Comparison of ENCODE assay signal across 24 cellular contexts in the genomic region with DNA sequence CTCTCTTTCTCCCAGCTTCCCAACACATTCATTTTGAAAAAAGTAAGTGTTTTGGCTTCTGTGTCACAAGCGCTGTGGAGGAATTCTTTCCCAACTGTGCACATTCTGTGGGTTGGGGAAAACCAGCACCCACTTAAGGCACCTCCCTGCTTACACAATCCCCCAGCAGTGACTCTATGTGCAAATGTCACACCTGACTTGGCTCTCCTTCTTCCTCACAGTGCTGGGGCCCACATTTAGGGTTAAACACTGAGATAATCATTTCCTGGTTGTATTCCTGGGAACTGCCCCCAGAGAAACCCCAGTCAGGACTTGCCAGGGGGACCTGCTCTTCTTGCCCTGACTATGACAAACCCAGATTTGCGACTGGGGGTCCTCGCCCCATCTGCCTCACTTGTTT.
DNase-seq lines count a peak whose midpoint lies in the region; ATAC-seq, FAIRE-seq and TF ChIP-seq lines count a peak whose summit lies in the region.
"Had no signal": no experiment of that assay in that cellular context is flagged by ENCODE, and none has a peak within 500 bp of the region (broad histone marks: within the 10 kb centered on the region; RNA-seq: fewer than 3 reads in every experiment).

No MANE protein-coding gene starts in this region.

- no peak overlapping the region for H3K27ac ChIP-seq in Peyer's patch
- H3K27ac ChIP-seq: BLaER1 treated with 17β-estradiol and CSF1 and Interleukin-3, amounts not matched to agents 10 nM and 100 nM; SJCRH30 had no signal

- no peaks in the 10 kb centered on the region for H3K9me3 ChIP-seq in Peyer's patch
- H3K9me3 ChIP-seq: SJCRH30 had no signal

- H3K4me1 Mint-ChIP-seq in nephron progenitor cell, result peaks cover 55% of the 10 kb centered on the region

- H3K4me3 Mint-ChIP-seq in nephron progenitor cell, result no peak overlapping the region
- H3K4me3 Mint-ChIP-seq: CD4-positive, alpha-beta T cell had no signal

- TF ChIP-seq CTCF in AG10803 (conservative IDR thresholded peaks at IDR 0.05; ENCODE audit: low read length) (no peak), fibroblast of pulmonary artery (IDR thresholded peaks at IDR 0.05; ENCODE audit: low read length, missing control alignments) (no peak), nephron progenitor cell (IDR thresholded peaks at IDR 0.05) (no peak), Peyer's patch (IDR thresholded peaks at IDR 0.05) (no peak)

- no peak overlapping the region for H3K4me3 ChIP-seq in AG10803 (ENCODE audit: low read length)
- H3K4me3 ChIP-seq in fibroblast of pulmonary artery (replicated peaks; ENCODE audit: low read depth, low read length), result no peak overlapping the region
- no peak overlapping the region for H3K4me3 ChIP-seq in Peyer's patch
- H3K4me3 ChIP-seq: BLaER1 treated with 17β-estradiol and CSF1 and Interleukin-3, amounts not matched to agents 10 nM and 100 nM; GM12878; SJCRH30 had no signal

- no peak for FAIRE-seq in RCC 7860 (lab: Jason Lieb, UNC)
- FAIRE-seq: GM12878 had no signal

- H3K27me3 ChIP-seq in Peyer's patch, result no peaks in the 10 kb centered on the region
- H3K27me3 ChIP-seq: BLaER1 treated with 17β-estradiol and CSF1 and Interleukin-3, amounts not matched to agents 10 nM and 100 nM; SJCRH30 had no signal

- no peaks in the 10 kb centered on the region for H3K4me1 ChIP-seq in Peyer's patch
- H3K4me1 ChIP-seq: SJCRH30 had no signal

- peak overlapping the region; percentile 70 for H3K27ac Mint-ChIP-seq in nephron progenitor cell
- peak overlapping the region in 1 of 2 donors; percentile 58 for H3K27ac Mint-ChIP-seq in activated naive CD4-positive, alpha-beta T cell treated with anti-CD3 and anti-CD28 coated beads, Interleukin-2, amount 50 U/mL, for 72 hours
- H3K27ac Mint-ChIP-seq: CD4-positive, alpha-beta T cell had no signal

- no peaks in the 10 kb centered on the region for H3K36me3 ChIP-seq in Peyer's patch
- H3K36me3 ChIP-seq: BLaER1 treated with 17β-estradiol and CSF1 and Interleukin-3, amounts not matched to agents 10 nM and 100 nM; SJCRH30 had no signal

- no peak for ATAC-seq in activated naive CD4-positive, alpha-beta T cell treated with anti-CD3 and anti-CD28 coated beads, Interleukin-2, amount 50 U/mL, for 72 hours
- ATAC-seq: GM12878, HCT116, Right ventricle myocardium inferior, SK-N-SH treated with all-trans-retinoic acid at 6 μM for 48 hours had no signal

- H3K27me3 Mint-ChIP-seq in nephron progenitor cell (ENCODE audit: low read depth, poor library complexity), result peaks cover 4% of the 10 kb centered on the region

- no peaks in the 10 kb centered on the region for H3K36me3 Mint-ChIP-seq in nephron progenitor cell (ENCODE audit: low read depth)
- H3K36me3 Mint-ChIP-seq in activated naive CD4-positive, alpha-beta T cell treated with anti-CD3 and anti-CD28 coated beads, Interleukin-2, amount 50 U/mL, for 72 hours, result no peaks in the 10 kb centered on the region

- no peak for TF ChIP-seq POLR2A in Peyer's patch (IDR thresholded peaks at IDR 0.05)

- H3K9me3 Mint-ChIP-seq in nephron progenitor cell, result no peaks in the 10 kb centered on the region
- no peaks in the 10 kb centered on the region for H3K9me3 Mint-ChIP-seq in activated naive CD4-positive, alpha-beta T cell treated with anti-CD3 and anti-CD28 coated beads, Interleukin-2, amount 50 U/mL, for 72 hours
- H3K9me3 Mint-ChIP-seq: CD4-positive, alpha-beta T cell had no signal

- DNase-seq in AG10803 (ENCODE audit: low read depth) (peak; percentile 50), RCC 7860 (ENCODE audit: low spot score) (peak; percentile 59), fibroblast of pulmonary artery (ENCODE audit: low read depth) (peak; percentile 16), nephron progenitor cell (no peak), NCI-H226 (no peak), Peyer's patch (no peak)
- no peak for DNase-seq in activated naive CD4-positive, alpha-beta T cell treated with anti-CD3 and anti-CD28 coated beads, Interleukin-2, amount 50 U/mL, for 72 hours (ENCODE audit: low spot score in 2 of 2)
- DNase-seq: AML-193; CD4-positive, alpha-beta T cell; EL; GDM1; Karpas-422; NCI-H1092 treated with DMSO at 0.1 percent for 48 hours; NCI-H1436; NCI-H187 treated with DMSO at 0.1 percent for 48 hours; NCI-H2171 treated with DMSO at 0.1 percent for 48 hours; NCI-H524; NCI-H774; SJCRH30 had no signal

Comparison
In these comparisons a context has a peak if more than half of its experiments do, and no peak if none do; other contexts are left out.
1. DNase-seq: peak in AG10803 (single experiment), RCC 7860 (single experiment) and fibroblast of pulmonary artery (single experiment); none in nephron progenitor cell (single experiment), NCI-H226 (single experiment), Peyer's patch (0 of 3) and activated naive CD4-positive, alpha-beta T cell treated with anti-CD3 and anti-CD28 coated beads, Interleukin-2, amount 50 U/mL, for 72 hours (0 of 2).